1 cellular context compared by ENCODE assay signal in genomic region chr2:19749507-19749836, GRCh38.
TF ChIP-seq lines count a peak whose summit lies in the region.

No MANE protein-coding gene starts in this region.

TF ChIP-seq in IMR-90, 13 proteins besides CTCF, POLR2A, EP300 and RAD21:
- TF ChIP-seq MAZ (IDR thresholded peaks at IDR 0.05; ENCODE audit: borderline replicate concordance, low read depth, low read length) (no peak), RCOR1 (IDR thresholded peaks at IDR 0.05; ENCODE audit: insufficient replicate concordance, low read length) (no peak), MAFK (IDR thresholded peaks at IDR 0.05; ENCODE audit: low read depth, low read length) (no peak), RFX5 (IDR thresholded peaks at IDR 0.05; ENCODE audit: low read depth, low read length) (no peak), FOS (IDR thresholded peaks at IDR 0.05; ENCODE audit: low read depth, low read length) (no peak), CEBPB (IDR thresholded peaks at IDR 0.05; ENCODE audit: low read depth, low read length) (no peak), CHD1 (IDR thresholded peaks at IDR 0.05; ENCODE audit: low read depth, low read length) (no peak), BHLHE40 (IDR thresholded peaks at IDR 0.05; ENCODE audit: low read depth, low read length) (no peak), NFE2L2 (IDR thresholded peaks at IDR 0.05; ENCODE audit: low read depth, low read length) (no peak), ELK1 (IDR thresholded peaks at IDR 0.05; ENCODE audit: borderline replicate concordance, low read depth, low read length) (no peak), MXI1 (IDR thresholded peaks at IDR 0.05; ENCODE audit: borderline replicate concordance, low read depth, low read length) (no peak), SMC3 (IDR thresholded peaks at IDR 0.05; ENCODE audit: low read depth, low read length) (no peak)
- TF ChIP-seq, protein P1, sequence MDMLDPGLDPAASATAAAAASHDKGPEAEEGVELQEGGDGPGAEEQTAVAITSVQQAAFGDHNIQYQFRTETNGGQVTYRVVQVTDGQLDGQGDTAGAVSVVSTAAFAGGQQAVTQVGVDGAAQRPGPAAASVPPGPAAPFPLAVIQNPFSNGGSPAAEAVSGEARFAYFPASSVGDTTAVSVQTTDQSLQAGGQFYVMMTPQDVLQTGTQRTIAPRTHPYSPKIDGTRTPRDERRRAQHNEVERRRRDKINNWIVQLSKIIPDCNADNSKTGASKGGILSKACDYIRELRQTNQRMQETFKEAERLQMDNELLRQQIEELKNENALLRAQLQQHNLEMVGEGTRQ (IDR thresholded peaks at IDR 0.05; ENCODE audit: low read depth, low read length): no peak
